Comparison of ENCODE assay signal across 10 cellular contexts in the genomic region with DNA sequence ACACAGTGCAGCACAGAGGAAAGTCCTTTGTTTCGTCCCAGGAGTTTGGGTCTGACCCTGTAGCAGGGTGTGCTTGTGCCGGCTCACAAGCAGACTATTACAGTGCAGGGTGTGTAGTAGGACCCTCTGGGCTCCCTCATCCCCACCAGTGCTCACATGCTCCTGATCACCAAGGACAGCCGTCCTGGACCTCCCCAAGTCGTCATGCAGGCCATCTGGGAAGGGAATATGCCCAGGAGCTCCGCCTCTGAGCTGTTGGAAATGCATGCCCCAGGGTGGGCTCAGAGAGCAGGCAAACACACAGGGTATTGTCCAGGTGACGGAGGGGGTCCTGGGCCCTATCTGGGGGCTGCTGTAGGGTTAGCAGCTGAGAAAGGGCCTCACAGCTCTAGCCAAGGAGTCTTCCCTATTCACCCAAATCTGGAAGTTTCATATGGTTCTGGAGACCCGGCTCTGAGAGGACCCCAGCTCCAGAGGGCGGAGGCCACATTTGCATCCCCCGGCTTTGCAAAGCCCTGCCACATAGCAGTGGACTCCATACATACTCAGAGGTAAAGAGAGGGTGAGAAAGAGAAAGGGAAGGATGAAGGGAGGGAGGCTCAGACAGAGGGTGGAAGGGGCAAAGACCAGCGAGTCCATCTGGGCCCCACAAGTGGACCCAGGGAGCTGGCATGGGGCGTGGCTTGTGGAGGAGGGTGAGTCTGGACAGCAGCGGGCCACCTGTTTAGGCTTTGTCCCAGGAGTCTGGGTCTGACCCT. TPM values are rescaled to one million over a fixed set of nuclear protein-coding genes. Genes with fewer than 3 reads are reported as not detected.
DNase-seq lines count a peak whose midpoint lies in the region; ATAC-seq, FAIRE-seq and TF ChIP-seq lines count a peak whose summit lies in the region.
"Had no signal": no experiment of that assay in that cellular context is flagged by ENCODE, and none has a peak within 500 bp of the region (broad histone marks: within the 10 kb centered on the region; RNA-seq: fewer than 3 reads in every experiment).

No MANE protein-coding gene starts in this region.

- H4K20me1 ChIP-seq in HepG2 (ENCODE audit: insufficient read depth, low read length): no peaks in the 10 kb centered on the region

- H3K9me3 Mint-ChIP-seq in activated T-cell treated with anti-CD3 and anti-CD28 coated beads, Interleukin-2, amount 50 U/mL, for 72 hours: no peaks in the 10 kb centered on the region
- H3K9me3 Mint-ChIP-seq in WTC11: peaks cover 6% of the 10 kb centered on the region; the same call in 1 of the 2 replicates
- H3K9me3 Mint-ChIP-seq: naive B cell had no signal

- peak; percentile 25 to 36 for ATAC-seq in activated T-cell treated with anti-CD3 and anti-CD28 coated beads, Interleukin-2, amount 50 U/mL, for 72 hours (replicated peaks in 1 of 2)
- ATAC-seq in WTC11 (no peak), HepG2 (peak; percentile 21), thoracic aorta (ENCODE audit: insufficient number of reproducible peaks, low FRiP score, low read depth) (peak; percentile 12), GM21367 (IDR thresholded peaks at IDR 0.05; ENCODE audit: unreplicated experiment) (no peak), foreskin keratinocyte (no peak)

- no TSS peak for BruUV-seq in HepG2 (replicated peaks; lab: Mats Ljungman, UMichigan)

- no peak for TF ChIP-seq EP300 in HepG2 (IDR thresholded peaks at IDR 0.05; ENCODE audit: low read depth in 2 of 2, low read length in 2 of 2)
- no peak for TF ChIP-seq EP300 in HepG2 (CRISPR knock-in tag; IDR thresholded peaks at IDR 0.05; ENCODE audit: borderline replicate concordance)

- H3K4me2 ChIP-seq in HepG2 (ENCODE audit: low read depth, low read length): peak overlapping the region; percentile 97

- no peak for TF ChIP-seq POLR2A in HepG2 (IDR thresholded peaks at IDR 0.05; ENCODE audit: insufficient read depth in 1 of 2, low read depth in 2 of 2, low read length in 2 of 2)

- H3K27me3 Mint-ChIP-seq in activated T-cell treated with anti-CD3 and anti-CD28 coated beads, Interleukin-2, amount 50 U/mL, for 72 hours (ENCODE audit: low read depth): no peaks in the 10 kb centered on the region
- peaks cover 36% of the 10 kb centered on the region for H3K27me3 Mint-ChIP-seq in WTC11 (ENCODE audit: low read depth)

- H3K4me1 ChIP-seq in HepG2 (ENCODE audit: insufficient read depth, low read length) (peaks cover 53% of the 10 kb centered on the region), thoracic aorta (ENCODE audit: control insufficient read depth in 1 of 2, low read depth in 2 of 2) (peaks cover 4 to 18% of the 10 kb centered on the region in 2 donors), foreskin keratinocyte (no peaks in the 10 kb centered on the region)

- no peaks in the 10 kb centered on the region for H3K36me3 Mint-ChIP-seq in activated T-cell treated with anti-CD3 and anti-CD28 coated beads, Interleukin-2, amount 50 U/mL, for 72 hours (ENCODE audit: insufficient read depth in 2 of 2)
- H3K36me3 Mint-ChIP-seq in WTC11: peaks cover 2% of the 10 kb centered on the region; the same call in 1 of the 2 replicates
- H3K36me3 Mint-ChIP-seq: brain, naive B cell had no signal

- no peaks in the 10 kb centered on the region for H3K9me3 ChIP-seq in HepG2 (ENCODE audit: low read length)
- H3K9me3 ChIP-seq in thoracic aorta: no peaks in the 10 kb centered on the region

- H3K27me3 ChIP-seq in HepG2 (ENCODE audit: control insufficient read depth in 1 of 2, insufficient read depth in 2 of 2, low read length in 2 of 2): no peaks in the 10 kb centered on the region
- no peaks in the 10 kb centered on the region for H3K27me3 ChIP-seq in thoracic aorta (replicated peaks; ENCODE audit: insufficient read depth)
- H3K27me3 ChIP-seq in foreskin keratinocyte: peaks cover 21% of the 10 kb centered on the region

- H3K9ac ChIP-seq in HepG2 (ENCODE audit: insufficient read depth, low read depth, low read length): peak overlapping the region; percentile 48

- H3K4me1 Mint-ChIP-seq in activated T-cell treated with anti-CD3 and anti-CD28 coated beads, Interleukin-2, amount 50 U/mL, for 72 hours (ENCODE audit: low read depth): peaks cover 30% of the 10 kb centered on the region
- H3K4me1 Mint-ChIP-seq in WTC11: peaks cover 29% of the 10 kb centered on the region

- peak overlapping the region; percentile 9 for H2AFZ ChIP-seq in HepG2 (ENCODE audit: low read length)

- DNase-seq in activated T-cell treated with anti-CD3 and anti-CD28 coated beads, Interleukin-2, amount 50 U/mL, for 72 hours: no peak
- DNase-seq in activated T-cell treated with anti-CD3 and anti-CD28 coated beads, Interleukin-2, amount 50 U/mL, for 1 hour: no peak
- DNase-seq in WTC11 (ENCODE audit: low spot score): no peak
- DNase-seq in HepG2 (ENCODE audit: low spot score): no peak
- no peak for DNase-seq in thoracic aorta (ENCODE audit: low spot score)
- DNase-seq in stimulated activated CD4-positive, alpha-beta T cell treated with anti-CD3 and anti-CD28 coated beads, Interleukin-2, amount 100 ng/mL, for 24 hours: no peak
- no peak for DNase-seq in foreskin keratinocyte

- no peak for TF ChIP-seq CTCF in WTC11 (IDR thresholded peaks at IDR 0.05)
- no peak for TF ChIP-seq CTCF in HepG2 (CRISPR knock-in tag; IDR thresholded peaks at IDR 0.05)
- no peak for TF ChIP-seq CTCF in thoracic aorta (IDR thresholded peaks at IDR 0.05)
- TF ChIP-seq CTCF in foreskin keratinocyte (conservative IDR thresholded peaks at IDR 0.05): no peak

- intact Hi-C loops in HepG2 (cut with micrococcal nuclease; ENCODE audit: unreplicated experiment): loop anchor here (1.0 to 5.0 kb wide), 3 partner anchors 63 to 389 kb away; no protein-coding TSS in a partner anchor

- H3K27ac ChIP-seq in HepG2 (ENCODE audit: extremely low read length, insufficient read depth, low read length) (no peak overlapping the region), thoracic aorta (no peak overlapping the region), foreskin keratinocyte (no peak overlapping the region)

- TF ChIP-seq RAD21 in HepG2 (CRISPR knock-in tag; IDR thresholded peaks at IDR 0.05): no peak

- FAIRE-seq in HepG2 (lab: Jason Lieb, UNC): no peak

- in situ Hi-C loops in HepG2 (cut with HindIII; ENCODE audit: extremely low pct_ligation_motif_present, low pct_unique_long_range_greater_than_20kb): loop anchor here (25.0 kb wide), 1 partner anchor 379 kb away; the partner anchor contains the start of gene HSP90AA1

- CTCF ChIA-PET in WTC11 (lab: Charles Lee): interaction anchor here (0.6 to 2.7 kb wide), 26 partner anchors 9 to 802 kb away, joined by 3 to 31 read pairs (median 4); partner anchors contain the start of gene DYNC1H1
- CTCF ChIA-PET in HepG2 (lab: Yijun Ruan, JAX; ENCODE audit: low intra/inter-chr PET ratio, low total read pairs): interaction anchor here (1.4 to 2.0 kb wide), 3 partner anchors 63 to 253 kb away, joined by 3 to 12 read pairs (median 6); no protein-coding TSS in a partner anchor

- POLR2A ChIA-PET in WTC11 (lab: Charles Lee) (no interaction called here), HepG2 (lab: Yijun Ruan, JAX) (interaction anchor here (1.0 to 2.2 kb wide), 10 partner anchors 10 to 1037 kb away, joined by 3 to 9 read pairs (median 4); no protein-coding TSS in a partner anchor)

- peak overlapping the region; percentile 71 for H3K27ac Mint-ChIP-seq in activated T-cell treated with anti-CD3 and anti-CD28 coated beads, Interleukin-2, amount 50 U/mL, for 72 hours
- H3K27ac Mint-ChIP-seq in WTC11: no peak overlapping the region

- no peaks in the 10 kb centered on the region for H3K36me3 ChIP-seq in HepG2 (replicated peaks in 1 of 2; ENCODE audit: control insufficient read depth in 1 of 2, insufficient read depth in 2 of 2, low read length in 2 of 2)
- no peaks in the 10 kb centered on the region for H3K36me3 ChIP-seq in thoracic aorta

- peak overlapping the region; percentile 16 to 67 (median 48) for H3K4me3 ChIP-seq in HepG2 (replicated peaks in 1 of 3; ENCODE audit: insufficient read depth in 1 of 3, low read depth in 2 of 3, low read length in 3 of 3)
- H3K4me3 ChIP-seq in thoracic aorta: no peak overlapping the region

- no peaks in the 10 kb centered on the region for H3K79me2 ChIP-seq in HepG2 (ENCODE audit: insufficient read depth, low read length)

- H3K4me3 Mint-ChIP-seq in activated T-cell treated with anti-CD3 and anti-CD28 coated beads, Interleukin-2, amount 50 U/mL, for 72 hours: peak overlapping the region; percentile 57 to 61
- no peak overlapping the region for H3K4me3 Mint-ChIP-seq in WTC11

- 10% methylated on average over 11 of the region's 12 CpGs for whole genome bisulfite sequencing in HepG2 (ENCODE audit: low lambda C conversion rate)

TF ChIP-seq in WTC11, 78 proteins besides CTCF, POLR2A, EP300 and RAD21 (continues in another document):
- TF ChIP-seq SMAD4 (CRISPR knock-in tag; IDR thresholded peaks at IDR 0.05): 0 out of 2 replicates have a peak, but pooled peaks have one; percentile 28

RNA-seq across cellular contexts. Expression of gene PPP2R5C, which starts 53.5 kb away (rescaled TPM):
- 100 to 1,000 TPM; 317 to 370 TPM for total RNA-seq in activated T-cell treated with anti-CD3 and anti-CD28 coated beads, Interleukin-2, amount 50 U/mL, for 72 hours
- total RNA-seq in WTC11 (2021) (89.9 to 105 TPM (median 99.9 TPM) in 3 replicates), HepG2 (2016; rRNA removed; fragmentation: Illumina TruSeq; extraction: Trizol) (74.3 and 94.8 TPM in 2 replicates), thoracic aorta (100 to 1,000 TPM in 1 of 2 donors, 10 to 100 TPM in 1; 97.2 to 341 TPM), foreskin keratinocyte (74.5 and 77.0 TPM in 2 replicates)
- 82.8 and 86.5 TPM in 2 replicates for total RNA-seq in HepG2 (2016; cell fraction: cytosol; rRNA removed; fragmentation: Illumina TruSeq; extraction: Trizol; ENCODE audit: low read depth)
- 71.4 and 92.2 TPM in 2 replicates for total RNA-seq in HepG2 (2016; cell fraction: insoluble cytoplasmic fraction; rRNA removed; fragmentation: Illumina TruSeq; extraction: Trizol)
- 125 and 142 TPM in 2 replicates for total RNA-seq in HepG2 (2016; cell fraction: membrane; rRNA removed; fragmentation: Illumina TruSeq; extraction: Trizol)
- total RNA-seq in HepG2 (2016; cell fraction: nucleus; rRNA removed; fragmentation: Illumina TruSeq; extraction: Trizol): 51.6 and 56.6 TPM in 2 replicates
- polyA plus RNA-seq in HepG2 (2011; rRNA removed) (68.1 and 78.5 TPM in 2 replicates), foreskin keratinocyte (51.8 and 54.7 TPM in 2 replicates)
- polyA plus RNA-seq in HepG2 (2011; cell fraction: cytosol; rRNA removed): 38.4 and 55.1 TPM in 2 replicates
- polyA plus RNA-seq in HepG2 (2011; cell fraction: nucleus; rRNA removed): 57.2 and 60.5 TPM in 2 replicates
- 61.1 and 92.0 TPM in 2 replicates for polyA plus RNA-seq in HepG2 (2012)
- 97.1 and 105 TPM in 2 replicates for polyA plus RNA-seq in HepG2 (2016; cell fraction: cytosol; fragmentation: Illumina TruSeq; extraction: Trizol; ENCODE audit: low read depth)
- polyA plus RNA-seq in HepG2 (2016; cell fraction: insoluble cytoplasmic fraction; fragmentation: Illumina TruSeq; extraction: Trizol; ENCODE audit: low read depth): 87.9 and 89.9 TPM in 2 replicates
- 110 and 121 TPM in 2 replicates for polyA plus RNA-seq in HepG2 (2016; cell fraction: membrane; fragmentation: Illumina TruSeq; extraction: Trizol; ENCODE audit: low read depth)
- polyA plus RNA-seq in HepG2 (2016; cell fraction: nucleus; fragmentation: Illumina TruSeq; extraction: Trizol; ENCODE audit: insufficient read depth, low read depth): 63.8 and 64.0 TPM in 2 replicates
- polyA minus RNA-seq in HepG2 (2011; rRNA and poly(A)+ RNA removed; ENCODE audit: low replicate concordance): 69.0 and 106 TPM in 2 replicates
- 67.1 and 70.9 TPM in 2 replicates for polyA minus RNA-seq in HepG2 (2011; cell fraction: cytosol; rRNA and poly(A)+ RNA removed)
- 110 and 115 TPM in 2 replicates for polyA minus RNA-seq in HepG2 (2011; cell fraction: nucleus; rRNA and poly(A)+ RNA removed)

Comparison
In these comparisons a context has a peak if more than half of its experiments do, and no peak if none do; other contexts are left out.
1. ATAC-seq: peak in activated T-cell treated with anti-CD3 and anti-CD28 coated beads, Interleukin-2, amount 50 U/mL, for 72 hours (2 of 2), HepG2 (single experiment) and thoracic aorta (single experiment); none in WTC11 (single experiment), GM21367 (single experiment) and foreskin keratinocyte (single experiment).